Comparison of ENCODE assay signal across 21 cellular contexts in the genomic region with DNA sequence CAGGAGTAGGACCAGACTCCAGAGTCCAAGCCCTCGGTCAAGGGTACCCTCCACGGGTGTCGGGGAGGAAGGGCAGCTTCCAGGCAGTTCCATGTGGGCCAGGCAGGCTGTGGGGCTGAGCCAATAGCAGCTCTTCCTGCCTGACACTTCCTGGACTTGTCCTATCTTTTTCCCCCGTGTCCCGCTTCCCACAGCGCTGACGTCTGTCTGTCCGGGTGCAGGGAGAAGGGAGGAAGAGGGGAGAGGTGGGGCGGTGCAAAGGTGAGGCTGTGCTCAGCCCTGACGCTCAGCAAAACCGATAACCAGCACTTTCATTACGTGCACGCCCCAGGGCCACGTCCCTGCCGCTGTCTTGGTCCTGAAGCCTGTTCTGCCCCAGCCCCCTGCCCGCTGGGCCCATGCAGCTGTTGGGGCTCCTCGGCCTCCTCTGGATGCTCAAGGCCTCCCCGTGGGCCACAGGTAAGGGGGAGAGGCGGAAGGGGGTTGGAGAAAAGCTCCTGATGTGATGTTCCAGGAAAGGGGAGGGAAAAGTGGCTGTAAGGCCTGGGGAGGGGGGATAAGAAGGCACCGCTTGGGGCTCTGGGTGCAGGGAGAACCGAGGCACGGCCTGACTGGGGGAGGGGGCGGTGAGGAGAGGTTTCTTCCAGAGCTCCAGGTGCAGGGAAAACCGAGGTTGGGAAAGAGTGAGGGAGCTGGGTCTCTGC. TPM values are rescaled to one million over a fixed set of nuclear protein-coding genes. Genes with fewer than 3 reads are reported as not detected.
DNase-seq lines count a peak whose midpoint lies in the region; ATAC-seq and FAIRE-seq lines count a peak whose summit lies in the region.
"Had no signal": no experiment of that assay in that cellular context is flagged by ENCODE, and none has a peak within 500 bp of the region (broad histone marks: within the 10 kb centered on the region; RNA-seq: fewer than 3 reads in every experiment).

A gene with protein sequence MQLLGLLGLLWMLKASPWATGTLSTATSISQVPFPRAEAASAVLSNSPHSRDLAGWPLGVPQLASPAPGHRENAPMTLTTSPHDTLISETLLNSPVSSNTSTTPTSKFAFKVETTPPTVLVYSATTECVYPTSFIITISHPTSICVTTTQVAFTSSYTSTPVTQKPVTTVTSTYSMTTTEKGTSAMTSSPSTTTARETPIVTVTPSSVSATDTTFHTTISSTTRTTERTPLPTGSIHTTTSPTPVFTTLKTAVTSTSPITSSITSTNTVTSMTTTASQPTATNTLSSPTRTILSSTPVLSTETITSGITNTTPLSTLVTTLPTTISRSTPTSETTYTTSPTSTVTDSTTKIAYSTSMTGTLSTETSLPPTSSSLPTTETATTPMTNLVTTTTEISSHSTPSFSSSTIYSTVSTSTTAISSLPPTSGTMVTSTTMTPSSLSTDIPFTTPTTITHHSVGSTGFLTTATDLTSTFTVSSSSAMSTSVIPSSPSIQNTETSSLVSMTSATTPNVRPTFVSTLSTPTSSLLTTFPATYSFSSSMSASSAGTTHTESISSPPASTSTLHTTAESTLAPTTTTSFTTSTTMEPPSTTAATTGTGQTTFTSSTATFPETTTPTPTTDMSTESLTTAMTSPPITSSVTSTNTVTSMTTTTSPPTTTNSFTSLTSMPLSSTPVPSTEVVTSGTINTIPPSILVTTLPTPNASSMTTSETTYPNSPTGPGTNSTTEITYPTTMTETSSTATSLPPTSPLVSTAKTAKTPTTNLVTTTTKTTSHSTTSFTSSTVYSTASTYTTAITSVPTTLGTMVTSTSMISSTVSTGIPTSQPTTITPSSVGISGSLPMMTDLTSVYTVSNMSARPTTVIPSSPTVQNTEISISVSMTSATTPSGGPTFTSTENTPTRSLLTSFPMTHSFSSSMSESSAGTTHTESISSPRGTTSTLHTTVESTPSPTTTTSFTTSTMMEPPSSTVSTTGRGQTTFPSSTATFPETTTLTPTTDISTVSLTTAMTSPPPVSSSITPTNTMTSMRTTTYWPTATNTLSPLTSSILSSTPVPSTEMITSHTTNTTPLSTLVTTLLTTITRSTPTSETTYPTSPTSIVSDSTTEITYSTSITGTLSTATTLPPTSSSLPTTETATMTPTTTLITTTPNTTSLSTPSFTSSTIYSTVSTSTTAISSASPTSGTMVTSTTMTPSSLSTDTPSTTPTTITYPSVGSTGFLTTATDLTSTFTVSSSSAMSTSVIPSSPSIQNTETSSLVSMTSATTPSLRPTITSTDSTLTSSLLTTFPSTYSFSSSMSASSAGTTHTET (N-terminal part only) (plus strand): TSS at position 308 of the 704 bp plus-strand sequence. CDS start 91 bp downstream, at position 399.

- no peak for FAIRE-seq in HTR-8/SVneo (lab: Jason Lieb, UNC)

- peak within 1 kb of the TSS; percentile 19 for H3K4me3 ChIP-seq in HUES6 (ENCODE audit: low read depth, low read length)
- H3K4me3 ChIP-seq in muscle layer of duodenum (ENCODE audit: low read depth in 1 of 2, low read length in 2 of 2), result peak within 1 kb of the TSS in 1 of 2 donors; percentile 42
- H3K4me3 ChIP-seq: body of pancreas, esophagus muscularis mucosa had no signal

- no peaks in the 10 kb centered on the region for H3K4me1 Mint-ChIP-seq in stimulated activated effector memory CD8-positive, alpha-beta T cell treated with anti-CD3 and anti-CD28 coated beads, Interleukin-12 subunit alpha, Interleukin-12 subunit beta, amount 100 ng/mL, for 72 hours
- H3K4me1 Mint-ChIP-seq: activated naive CD4-positive, alpha-beta T cell treated with anti-CD3 and anti-CD28 coated beads, Interleukin-2, amount 50 U/mL, for 24 hours; natural killer cell had no signal

- no peaks in the 10 kb centered on the region for H3K36me3 Mint-ChIP-seq in stimulated activated effector memory CD8-positive, alpha-beta T cell treated with anti-CD3 and anti-CD28 coated beads, Interleukin-12 subunit alpha, Interleukin-12 subunit beta, amount 100 ng/mL, for 72 hours
- H3K36me3 Mint-ChIP-seq: activated CD4-positive, alpha-beta memory T cell treated with anti-CD3 and anti-CD28 coated beads for 36 hours; natural killer cell had no signal

- peaks cover 32% of the 10 kb centered on the region for H3K4me1 ChIP-seq in HUES6 (ENCODE audit: control insufficient read depth, insufficient read depth, low read length)
- H3K4me1 ChIP-seq in muscle layer of duodenum (ENCODE audit: control insufficient read depth in 1 of 2, insufficient read depth in 2 of 2, low read length in 2 of 2), result no peaks in the 10 kb centered on the region
- H3K4me1 ChIP-seq: body of pancreas, esophagus muscularis mucosa had no signal

- H3K4me3 Mint-ChIP-seq in stimulated activated effector memory CD8-positive, alpha-beta T cell treated with anti-CD3 and anti-CD28 coated beads, Interleukin-12 subunit alpha, Interleukin-12 subunit beta, amount 100 ng/mL, for 72 hours, result no peak within 1 kb of the TSS
- H3K4me3 Mint-ChIP-seq: activated CD4-positive, alpha-beta memory T cell treated with anti-CD3 and anti-CD28 coated beads for 36 hours; activated naive CD4-positive, alpha-beta T cell treated with anti-CD3 and anti-CD28 coated beads, Interleukin-2, amount 50 U/mL, for 24 hours; activated T-cell treated with anti-CD3 and anti-CD28 coated beads, Interleukin-2, amount 50 U/mL, for 24 hours; natural killer cell had no signal

- no peaks in the 10 kb centered on the region for H3K9me3 Mint-ChIP-seq in stimulated activated effector memory CD8-positive, alpha-beta T cell treated with anti-CD3 and anti-CD28 coated beads, Interleukin-12 subunit alpha, Interleukin-12 subunit beta, amount 100 ng/mL, for 72 hours
- H3K9me3 Mint-ChIP-seq: activated CD4-positive, alpha-beta memory T cell treated with anti-CD3 and anti-CD28 coated beads for 36 hours; activated naive CD4-positive, alpha-beta T cell treated with anti-CD3 and anti-CD28 coated beads, Interleukin-2, amount 50 U/mL, for 24 hours; activated T-cell treated with anti-CD3 and anti-CD28 coated beads, Interleukin-2, amount 50 U/mL, for 24 hours; natural killer cell had no signal

- H3K9me3 ChIP-seq in HUES6 (ENCODE audit: control insufficient read depth, insufficient read depth, low read depth, low read length), result peaks cover 6% of the 10 kb centered on the region; the same call in 1 of the 2 replicates
- peaks cover 0 to 2% of the 10 kb centered on the region in 2 donors for H3K9me3 ChIP-seq in muscle layer of duodenum (ENCODE audit: control insufficient read depth in 1 of 2, low read length in 2 of 2)
- H3K9me3 ChIP-seq: body of pancreas had no signal

- H3K27ac ChIP-seq in HUES6 (ENCODE audit: low read depth, low read length) (no peak within 1 kb of the TSS; the same call in 1 of the 2 replicates), muscle layer of duodenum (ENCODE audit: low read length) (peak within 1 kb of the TSS; percentile 62)
- H3K27ac ChIP-seq: body of pancreas, esophagus muscularis mucosa had no signal

- intact Hi-C loops in left cardiac atrium (cut with DNase I), result no loop called here

- ATAC-seq in left cardiac atrium, result peak; percentile 37 to 38
- no peak for ATAC-seq in GM21526 (IDR thresholded peaks at IDR 0.05; ENCODE audit: low FRiP score, unreplicated experiment)
- ATAC-seq in stimulated activated effector memory CD8-positive, alpha-beta T cell treated with anti-CD3 and anti-CD28 coated beads, Interleukin-12 subunit alpha, Interleukin-12 subunit beta, amount 100 ng/mL, for 72 hours, result no peak
- ATAC-seq: body of pancreas, natural killer cell had no signal

- H3K27ac Mint-ChIP-seq in stimulated activated effector memory CD8-positive, alpha-beta T cell treated with anti-CD3 and anti-CD28 coated beads, Interleukin-12 subunit alpha, Interleukin-12 subunit beta, amount 100 ng/mL, for 72 hours, result no peak within 1 kb of the TSS
- H3K27ac Mint-ChIP-seq: activated CD4-positive, alpha-beta memory T cell treated with anti-CD3 and anti-CD28 coated beads for 36 hours; activated naive CD4-positive, alpha-beta T cell treated with anti-CD3 and anti-CD28 coated beads, Interleukin-2, amount 50 U/mL, for 24 hours; activated T-cell treated with anti-CD3 and anti-CD28 coated beads, Interleukin-2, amount 50 U/mL, for 24 hours; natural killer cell had no signal

- DNase-seq in AG20443 (ENCODE audit: low spot score), result peak; percentile 16
- no peak for DNase-seq in left cardiac atrium
- DNase-seq in cerebellum (ENCODE audit: low spot score), result no peak
- DNase-seq in HTR-8/SVneo (ENCODE audit: insufficient read length, low spot score), result no peak
- DNase-seq in stimulated activated effector memory CD8-positive, alpha-beta T cell treated with anti-CD3 and anti-CD28 coated beads, Interleukin-12 subunit alpha, Interleukin-12 subunit beta, amount 100 ng/mL, for 72 hours (ENCODE audit: low spot score in 2 of 2), result no peak
- DNase-seq: activated CD4-positive, alpha-beta memory T cell treated with anti-CD3 and anti-CD28 coated beads for 36 hours; activated T-cell treated with anti-CD3 and anti-CD28 coated beads, Interleukin-2, amount 50 U/mL, for 24 hours; body of pancreas; GDM1; hippocampal formation; natural killer cell; NCI-H1092; NCI-H2107; stimulated activated CD4-positive, alpha-beta T cell treated with anti-CD3 and anti-CD28 coated beads, Interleukin-15, amount 100 ng/mL, for 24 hours had no signal

- H3K9ac ChIP-seq in HUES6 (ENCODE audit: low read length), result peak within 1 kb of the TSS; percentile 39

- H3K36me3 ChIP-seq in HUES6 (ENCODE audit: control insufficient read depth, insufficient read depth, low read length), result peaks cover 5% of the 10 kb centered on the region; the same call in 1 of the 2 replicates
- no peaks in the 10 kb centered on the region for H3K36me3 ChIP-seq in muscle layer of duodenum (ENCODE audit: control insufficient read depth in 1 of 2, insufficient read depth in 2 of 2, low read length in 2 of 2)
- H3K36me3 ChIP-seq: esophagus muscularis mucosa had no signal

- H3K27me3 ChIP-seq in HUES6 (ENCODE audit: control insufficient read depth, insufficient read depth, low read length), result peaks cover 2% of the 10 kb centered on the region; the same call in 1 of the 2 replicates
- H3K27me3 ChIP-seq in muscle layer of duodenum (ENCODE audit: low read depth, low read length), result peaks cover 9% of the 10 kb centered on the region
- H3K27me3 ChIP-seq: body of pancreas had no signal

RNA-seq across cellular contexts. Expression of the gene that starts here (rescaled TPM):
- total RNA-seq in left cardiac atrium, result under 1 TPM; 0.35 to 0.76 TPM
- total RNA-seq in cerebellum, result 1.5 TPM
- total RNA-seq: dermis microvascular lymphatic vessel endothelial cell, pulmonary artery endothelial cell had no signal

Comparison
In these comparisons a context has a peak if more than half of its experiments do, and no peak if none do; other contexts are left out.
1. Peak in ATAC-seq in left cardiac atrium; RNA of the gene not detected or under 1 TPM.